In the genomic region with DNA sequence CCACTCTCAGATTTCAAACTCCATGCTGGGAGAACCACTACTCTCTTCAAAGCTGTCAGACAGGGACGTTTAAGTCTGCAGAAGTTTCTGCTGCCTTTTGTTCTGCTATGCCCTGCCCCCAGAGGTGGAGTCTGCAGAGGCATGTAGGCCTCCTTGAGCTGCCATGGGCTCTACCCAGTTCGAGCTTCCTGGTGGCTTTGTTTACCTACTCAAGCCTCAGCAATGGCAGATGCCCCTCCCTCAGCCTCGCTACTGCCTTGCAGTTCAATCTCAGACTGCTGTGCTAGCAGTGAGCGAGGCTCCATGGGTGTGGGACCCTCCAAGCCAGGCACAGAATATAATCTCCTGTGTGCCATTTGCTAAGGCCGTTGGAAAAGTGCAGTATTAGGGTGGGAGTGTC, we compare ENCODE assay signal across 3 cellular contexts. TPM values are rescaled to one million over a fixed set of nuclear protein-coding genes. Genes with fewer than 3 reads are reported as not detected.
"Had no signal": no experiment of that assay in that cellular context is flagged by ENCODE, and none has a peak within 500 bp of the region (broad histone marks: within the 10 kb centered on the region; RNA-seq: fewer than 3 reads in every experiment).

No MANE protein-coding gene starts in this region.

RNA-seq across cellular contexts. Expression of a gene that starts 51.4 kb away (rescaled TPM):
- total RNA-seq: naive thymus-derived CD8-positive, alpha-beta T cell; natural killer cell treated with Interleukin-12 subunit alpha and Interleukin-12 subunit beta and Interleukin-15 and Interleukin-18, amount 100 ng/mL, for 72 hours; smooth muscle cell had no signal
